1 cellular context compared by ENCODE assay signal in the genomic region with DNA sequence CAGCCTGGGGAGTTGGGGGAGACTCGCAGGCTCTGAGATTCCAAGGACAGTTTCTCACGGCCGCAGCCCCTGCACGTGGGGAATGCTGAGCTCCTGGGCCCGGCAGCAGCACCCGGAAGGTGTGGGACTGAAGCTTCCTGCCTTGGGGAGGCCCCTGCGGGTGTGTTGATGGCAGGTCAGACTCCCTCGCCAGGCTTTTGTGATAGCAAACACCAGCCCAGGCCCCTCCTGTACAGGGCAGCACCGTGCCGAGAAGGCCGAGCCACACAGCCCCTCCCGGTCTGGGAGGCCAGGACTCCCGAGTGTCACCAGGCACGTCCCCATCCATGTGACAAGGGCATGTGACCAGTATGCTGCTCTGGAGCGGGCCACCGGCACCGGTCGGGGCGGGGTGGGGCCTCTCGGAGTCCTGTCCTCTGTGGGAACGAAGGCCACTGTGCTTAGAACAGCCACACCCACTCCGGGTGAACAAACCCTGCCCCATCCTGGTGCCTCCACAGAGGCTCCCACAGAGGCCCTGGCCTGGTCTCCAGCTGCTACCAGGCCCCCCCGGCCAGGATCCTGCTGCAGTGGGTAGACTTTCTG.
TF ChIP-seq lines count a peak whose summit lies in the region.

No MANE protein-coding gene starts in this region.

TF ChIP-seq in HepG2, 621 proteins besides CTCF, POLR2A, EP300 and RAD21 (continued from another document and continues in another):
- TF ChIP-seq, protein P1, sequence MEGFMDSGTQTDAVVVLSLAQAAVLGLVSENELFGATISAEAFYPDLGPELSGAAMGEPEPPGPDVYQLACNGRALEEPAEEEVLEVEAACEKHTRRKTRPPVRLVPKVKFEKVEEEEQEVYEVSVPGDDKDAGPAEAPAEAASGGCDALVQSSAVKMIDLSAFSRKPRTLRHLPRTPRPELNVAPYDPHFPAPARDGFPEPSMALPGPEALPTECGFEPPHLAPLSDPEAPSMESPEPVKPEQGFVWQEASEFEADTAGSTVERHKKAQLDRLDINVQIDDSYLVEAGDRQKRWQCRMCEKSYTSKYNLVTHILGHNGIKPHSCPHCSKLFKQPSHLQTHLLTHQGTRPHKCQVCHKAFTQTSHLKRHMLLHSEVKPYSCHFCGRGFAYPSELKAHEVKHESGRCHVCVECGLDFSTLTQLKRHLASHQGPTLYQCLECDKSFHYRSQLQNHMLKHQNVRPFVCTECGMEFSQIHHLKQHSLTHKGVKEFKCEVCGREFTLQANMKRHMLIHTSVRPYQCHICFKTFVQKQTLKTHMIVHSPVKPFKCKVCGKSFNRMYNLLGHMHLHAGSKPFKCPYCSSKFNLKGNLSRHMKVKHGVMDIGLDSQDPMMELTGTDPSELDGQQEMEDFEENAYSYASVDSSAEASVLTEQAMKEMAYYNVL (CRISPR knock-in tag; IDR thresholded peaks at IDR 0.05; ENCODE audit: borderline replicate concordance): no peak
- no peak for TF ChIP-seq SIN3A (IDR thresholded peaks at IDR 0.05; ENCODE audit: borderline replicate concordance, low read depth, low read length)
- no peak for TF ChIP-seq DR1 (CRISPR knock-in tag; IDR thresholded peaks at IDR 0.05)
- TF ChIP-seq ZNF20 (CRISPR knock-in tag; IDR thresholded peaks at IDR 0.05): peak; percentile 99
- TF ChIP-seq ZFP36 (IDR thresholded peaks at IDR 0.05; ENCODE audit: borderline replicate concordance, low read depth, low read length, partially characterized antibody): no peak
- TF ChIP-seq HIVEP1 (CRISPR knock-in tag; IDR thresholded peaks at IDR 0.05): no peak; the same call in 1 of the 2 replicates
- no peak; the same call in 1 of the 2 replicates for TF ChIP-seq ZNF558 (CRISPR knock-in tag; IDR thresholded peaks at IDR 0.05; ENCODE audit: borderline replicate concordance)
- TF ChIP-seq MIER3 (CRISPR knock-in tag; IDR thresholded peaks at IDR 0.05; ENCODE audit: borderline replicate concordance): no peak
- no peak for TF ChIP-seq NFE2L1 (CRISPR knock-in tag; IDR thresholded peaks at IDR 0.05; ENCODE audit: borderline replicate concordance)
- TF ChIP-seq, protein P2, sequence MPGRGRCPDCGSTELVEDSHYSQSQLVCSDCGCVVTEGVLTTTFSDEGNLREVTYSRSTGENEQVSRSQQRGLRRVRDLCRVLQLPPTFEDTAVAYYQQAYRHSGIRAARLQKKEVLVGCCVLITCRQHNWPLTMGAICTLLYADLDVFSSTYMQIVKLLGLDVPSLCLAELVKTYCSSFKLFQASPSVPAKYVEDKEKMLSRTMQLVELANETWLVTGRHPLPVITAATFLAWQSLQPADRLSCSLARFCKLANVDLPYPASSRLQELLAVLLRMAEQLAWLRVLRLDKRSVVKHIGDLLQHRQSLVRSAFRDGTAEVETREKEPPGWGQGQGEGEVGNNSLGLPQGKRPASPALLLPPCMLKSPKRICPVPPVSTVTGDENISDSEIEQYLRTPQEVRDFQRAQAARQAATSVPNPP (CRISPR knock-in tag; IDR thresholded peaks at IDR 0.05): no peak
- no peak; the same call in 1 of the 2 replicates for TF ChIP-seq PPARG (CRISPR knock-in tag; conservative IDR thresholded peaks at IDR 0.05)
- TF ChIP-seq PRPF4 (IDR thresholded peaks at IDR 0.05; ENCODE audit: low read depth, low read length, poor library complexity, severe bottlenecking): no peak
- no peak for TF ChIP-seq ZNF879 (CRISPR knock-in tag; IDR thresholded peaks at IDR 0.05)
- TF ChIP-seq ZNF567 (CRISPR knock-in tag; IDR thresholded peaks at IDR 0.05; ENCODE audit: borderline replicate concordance): peak; percentile 77; the same call in 1 of the 2 replicates
- TF ChIP-seq ZNF780A (CRISPR knock-in tag; IDR thresholded peaks at IDR 0.05): no peak
- peak; percentile 83; the same call in 1 of the 2 replicates for TF ChIP-seq ZNF556 (CRISPR knock-in tag; IDR thresholded peaks at IDR 0.05; ENCODE audit: borderline replicate concordance)
- TF ChIP-seq, protein P3, sequence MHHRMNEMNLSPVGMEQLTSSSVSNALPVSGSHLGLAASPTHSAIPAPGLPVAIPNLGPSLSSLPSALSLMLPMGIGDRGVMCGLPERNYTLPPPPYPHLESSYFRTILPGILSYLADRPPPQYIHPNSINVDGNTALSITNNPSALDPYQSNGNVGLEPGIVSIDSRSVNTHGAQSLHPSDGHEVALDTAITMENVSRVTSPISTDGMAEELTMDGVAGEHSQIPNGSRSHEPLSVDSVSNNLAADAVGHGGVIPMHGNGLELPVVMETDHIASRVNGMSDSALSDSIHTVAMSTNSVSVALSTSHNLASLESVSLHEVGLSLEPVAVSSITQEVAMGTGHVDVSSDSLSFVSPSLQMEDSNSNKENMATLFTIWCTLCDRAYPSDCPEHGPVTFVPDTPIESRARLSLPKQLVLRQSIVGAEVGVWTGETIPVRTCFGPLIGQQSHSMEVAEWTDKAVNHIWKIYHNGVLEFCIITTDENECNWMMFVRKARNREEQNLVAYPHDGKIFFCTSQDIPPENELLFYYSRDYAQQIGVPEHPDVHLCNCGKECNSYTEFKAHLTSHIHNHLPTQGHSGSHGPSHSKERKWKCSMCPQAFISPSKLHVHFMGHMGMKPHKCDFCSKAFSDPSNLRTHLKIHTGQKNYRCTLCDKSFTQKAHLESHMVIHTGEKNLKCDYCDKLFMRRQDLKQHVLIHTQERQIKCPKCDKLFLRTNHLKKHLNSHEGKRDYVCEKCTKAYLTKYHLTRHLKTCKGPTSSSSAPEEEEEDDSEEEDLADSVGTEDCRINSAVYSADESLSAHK (CRISPR knock-in tag; IDR thresholded peaks at IDR 0.05; ENCODE audit: borderline replicate concordance): no peak
- no peak for TF ChIP-seq HNF4A (CRISPR knock-in tag; IDR thresholded peaks at IDR 0.05)
- no peak for TF ChIP-seq ZNF431 (CRISPR knock-in tag; IDR thresholded peaks at IDR 0.05; ENCODE audit: borderline replicate concordance, low read depth)
- TF ChIP-seq, protein P4, sequence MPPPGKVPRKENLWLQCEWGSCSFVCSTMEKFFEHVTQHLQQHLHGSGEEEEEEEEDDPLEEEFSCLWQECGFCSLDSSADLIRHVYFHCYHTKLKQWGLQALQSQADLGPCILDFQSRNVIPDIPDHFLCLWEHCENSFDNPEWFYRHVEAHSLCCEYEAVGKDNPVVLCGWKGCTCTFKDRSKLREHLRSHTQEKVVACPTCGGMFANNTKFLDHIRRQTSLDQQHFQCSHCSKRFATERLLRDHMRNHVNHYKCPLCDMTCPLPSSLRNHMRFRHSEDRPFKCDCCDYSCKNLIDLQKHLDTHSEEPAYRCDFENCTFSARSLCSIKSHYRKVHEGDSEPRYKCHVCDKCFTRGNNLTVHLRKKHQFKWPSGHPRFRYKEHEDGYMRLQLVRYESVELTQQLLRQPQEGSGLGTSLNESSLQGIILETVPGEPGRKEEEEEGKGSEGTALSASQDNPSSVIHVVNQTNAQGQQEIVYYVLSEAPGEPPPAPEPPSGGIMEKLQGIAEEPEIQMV (CRISPR knock-in tag; IDR thresholded peaks at IDR 0.05; ENCODE audit: low read depth): 0 out of 2 replicates have a peak, but pooled peaks have one; percentile 49
- TF ChIP-seq, protein P5, sequence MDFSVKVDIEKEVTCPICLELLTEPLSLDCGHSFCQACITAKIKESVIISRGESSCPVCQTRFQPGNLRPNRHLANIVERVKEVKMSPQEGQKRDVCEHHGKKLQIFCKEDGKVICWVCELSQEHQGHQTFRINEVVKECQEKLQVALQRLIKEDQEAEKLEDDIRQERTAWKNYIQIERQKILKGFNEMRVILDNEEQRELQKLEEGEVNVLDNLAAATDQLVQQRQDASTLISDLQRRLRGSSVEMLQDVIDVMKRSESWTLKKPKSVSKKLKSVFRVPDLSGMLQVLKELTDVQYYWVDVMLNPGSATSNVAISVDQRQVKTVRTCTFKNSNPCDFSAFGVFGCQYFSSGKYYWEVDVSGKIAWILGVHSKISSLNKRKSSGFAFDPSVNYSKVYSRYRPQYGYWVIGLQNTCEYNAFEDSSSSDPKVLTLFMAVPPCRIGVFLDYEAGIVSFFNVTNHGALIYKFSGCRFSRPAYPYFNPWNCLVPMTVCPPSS (IDR thresholded peaks at IDR 0.05): no peak
- no peak for TF ChIP-seq CENPX (CRISPR knock-in tag; IDR thresholded peaks at IDR 0.05)
- peak; percentile 79 for TF ChIP-seq ZNF331 (CRISPR knock-in tag; IDR thresholded peaks at IDR 0.05)
- peak; percentile 85; the same call in 1 of the 2 replicates for TF ChIP-seq ZNF451 (CRISPR knock-in tag; IDR thresholded peaks at IDR 0.05)
- TF ChIP-seq MEF2D (CRISPR knock-in tag; IDR thresholded peaks at IDR 0.05): peak; percentile 93
- TF ChIP-seq PHF5A (CRISPR knock-in tag; IDR thresholded peaks at IDR 0.05; ENCODE audit: low read depth, unreplicated experiment): no peak
- no peak for TF ChIP-seq ZNF703 (CRISPR knock-in tag; IDR thresholded peaks at IDR 0.05; ENCODE audit: borderline replicate concordance)
- TF ChIP-seq KDM6A (CRISPR knock-in tag; IDR thresholded peaks at IDR 0.05; ENCODE audit: low read depth): peak; percentile 52
- TF ChIP-seq ZSCAN31 (CRISPR knock-in tag; IDR thresholded peaks at IDR 0.05; ENCODE audit: low read depth): no peak
- TF ChIP-seq STAT5B (CRISPR knock-in tag; IDR thresholded peaks at IDR 0.05): no peak
- no peak for TF ChIP-seq ZNF75D (CRISPR knock-in tag; IDR thresholded peaks at IDR 0.05; ENCODE audit: borderline replicate concordance)
- TF ChIP-seq NFE2L2 (IDR thresholded peaks at IDR 0.05; ENCODE audit: low read length): no peak
- no peak for TF ChIP-seq ZNF577 (CRISPR knock-in tag; IDR thresholded peaks at IDR 0.05; ENCODE audit: borderline replicate concordance, low read depth)
- TF ChIP-seq FOSL2 (CRISPR knock-in tag; IDR thresholded peaks at IDR 0.05): peak; percentile 45; the same call in 1 of the 2 replicates
- TF ChIP-seq ZSCAN20 (CRISPR knock-in tag; IDR thresholded peaks at IDR 0.05; ENCODE audit: borderline replicate concordance): no peak
- no peak for TF ChIP-seq ZNF224 (CRISPR knock-in tag; IDR thresholded peaks at IDR 0.05)
- TF ChIP-seq U2AF2 (IDR thresholded peaks at IDR 0.05; ENCODE audit: low read depth, low read length): no peak
- peak; percentile 38; the same call in 1 of the 2 replicates for TF ChIP-seq TAF1 (CRISPR knock-in tag; IDR thresholded peaks at IDR 0.05)
- TF ChIP-seq ZNF552 (CRISPR knock-in tag; IDR thresholded peaks at IDR 0.05; ENCODE audit: borderline replicate concordance): peak; percentile 84; the same call in 1 of the 2 replicates
- peak; percentile 70; the same call in 1 of the 2 replicates for TF ChIP-seq ZNF616 (CRISPR knock-in tag; IDR thresholded peaks at IDR 0.05; ENCODE audit: low read depth)
- TF ChIP-seq GATAD1 (CRISPR knock-in tag; IDR thresholded peaks at IDR 0.05): peak; percentile 63; the same call in 1 of the 2 replicates
- TF ChIP-seq ZKSCAN8 (CRISPR knock-in tag; IDR thresholded peaks at IDR 0.05; ENCODE audit: borderline replicate concordance): no peak
- TF ChIP-seq ZNF101 (CRISPR knock-in tag; IDR thresholded peaks at IDR 0.05; ENCODE audit: borderline replicate concordance, low read depth): no peak
- TF ChIP-seq YY1 (IDR thresholded peaks at IDR 0.05; ENCODE audit: insufficient read depth, insufficient replicate concordance, low read depth, low read length): peak; percentile 43
- peak; percentile 86; the same call in 1 of the 2 replicates for TF ChIP-seq RAD51 (IDR thresholded peaks at IDR 0.05; ENCODE audit: borderline replicate concordance)
- no peak for TF ChIP-seq ZNF484 (CRISPR knock-in tag; IDR thresholded peaks at IDR 0.05; ENCODE audit: borderline replicate concordance, low read depth)
- peak; percentile 85 for TF ChIP-seq ZNF607 (CRISPR knock-in tag; IDR thresholded peaks at IDR 0.05; ENCODE audit: borderline replicate concordance)
- no peak for TF ChIP-seq PTBP1 (IDR thresholded peaks at IDR 0.05; ENCODE audit: low read depth, low read length, poor library complexity, severe bottlenecking)
- TF ChIP-seq RCOR2 (CRISPR knock-in tag; IDR thresholded peaks at IDR 0.05): peak; percentile 61; the same call in 1 of the 2 replicates
- TF ChIP-seq ZNF546 (CRISPR knock-in tag; conservative IDR thresholded peaks at IDR 0.05): peak; percentile 69; the same call in 1 of the 2 replicates
- TF ChIP-seq, protein P6, sequence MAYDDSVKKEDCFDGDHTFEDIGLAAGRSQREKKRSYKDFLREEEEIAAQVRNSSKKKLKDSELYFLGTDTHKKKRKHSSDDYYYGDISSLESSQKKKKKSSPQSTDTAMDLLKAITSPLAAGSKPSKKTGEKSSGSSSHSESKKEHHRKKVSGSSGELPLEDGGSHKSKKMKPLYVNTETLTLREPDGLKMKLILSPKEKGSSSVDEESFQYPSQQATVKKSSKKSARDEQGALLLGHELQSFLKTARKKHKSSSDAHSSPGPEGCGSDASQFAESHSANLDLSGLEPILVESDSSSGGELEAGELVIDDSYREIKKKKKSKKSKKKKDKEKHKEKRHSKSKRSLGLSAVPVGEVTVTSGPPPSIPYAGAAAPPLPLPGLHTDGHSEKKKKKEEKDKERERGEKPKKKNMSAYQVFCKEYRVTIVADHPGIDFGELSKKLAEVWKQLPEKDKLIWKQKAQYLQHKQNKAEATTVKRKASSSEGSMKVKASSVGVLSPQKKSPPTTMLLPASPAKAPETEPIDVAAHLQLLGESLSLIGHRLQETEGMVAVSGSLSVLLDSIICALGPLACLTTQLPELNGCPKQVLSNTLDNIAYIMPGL (CRISPR knock-in tag; IDR thresholded peaks at IDR 0.05; ENCODE audit: borderline replicate concordance in 1 of 2, low read depth in 1 of 2): peak; percentile 36 to 60; a peak in 2 of 4 replicates
- TF ChIP-seq RBFOX2 (IDR thresholded peaks at IDR 0.05; ENCODE audit: low read depth, low read length): peak; percentile 63
- TF ChIP-seq CENPT (CRISPR knock-in tag; IDR thresholded peaks at IDR 0.05; ENCODE audit: low read depth): no peak
- no peak for TF ChIP-seq HOXA5 (CRISPR knock-in tag; IDR thresholded peaks at IDR 0.05)
- no peak for TF ChIP-seq TEAD2 (CRISPR knock-in tag; IDR thresholded peaks at IDR 0.05)
- peak; percentile 86 for TF ChIP-seq ZNF292 (CRISPR knock-in tag; IDR thresholded peaks at IDR 0.05; ENCODE audit: borderline replicate concordance, low read depth)
- TF ChIP-seq, protein P7, sequence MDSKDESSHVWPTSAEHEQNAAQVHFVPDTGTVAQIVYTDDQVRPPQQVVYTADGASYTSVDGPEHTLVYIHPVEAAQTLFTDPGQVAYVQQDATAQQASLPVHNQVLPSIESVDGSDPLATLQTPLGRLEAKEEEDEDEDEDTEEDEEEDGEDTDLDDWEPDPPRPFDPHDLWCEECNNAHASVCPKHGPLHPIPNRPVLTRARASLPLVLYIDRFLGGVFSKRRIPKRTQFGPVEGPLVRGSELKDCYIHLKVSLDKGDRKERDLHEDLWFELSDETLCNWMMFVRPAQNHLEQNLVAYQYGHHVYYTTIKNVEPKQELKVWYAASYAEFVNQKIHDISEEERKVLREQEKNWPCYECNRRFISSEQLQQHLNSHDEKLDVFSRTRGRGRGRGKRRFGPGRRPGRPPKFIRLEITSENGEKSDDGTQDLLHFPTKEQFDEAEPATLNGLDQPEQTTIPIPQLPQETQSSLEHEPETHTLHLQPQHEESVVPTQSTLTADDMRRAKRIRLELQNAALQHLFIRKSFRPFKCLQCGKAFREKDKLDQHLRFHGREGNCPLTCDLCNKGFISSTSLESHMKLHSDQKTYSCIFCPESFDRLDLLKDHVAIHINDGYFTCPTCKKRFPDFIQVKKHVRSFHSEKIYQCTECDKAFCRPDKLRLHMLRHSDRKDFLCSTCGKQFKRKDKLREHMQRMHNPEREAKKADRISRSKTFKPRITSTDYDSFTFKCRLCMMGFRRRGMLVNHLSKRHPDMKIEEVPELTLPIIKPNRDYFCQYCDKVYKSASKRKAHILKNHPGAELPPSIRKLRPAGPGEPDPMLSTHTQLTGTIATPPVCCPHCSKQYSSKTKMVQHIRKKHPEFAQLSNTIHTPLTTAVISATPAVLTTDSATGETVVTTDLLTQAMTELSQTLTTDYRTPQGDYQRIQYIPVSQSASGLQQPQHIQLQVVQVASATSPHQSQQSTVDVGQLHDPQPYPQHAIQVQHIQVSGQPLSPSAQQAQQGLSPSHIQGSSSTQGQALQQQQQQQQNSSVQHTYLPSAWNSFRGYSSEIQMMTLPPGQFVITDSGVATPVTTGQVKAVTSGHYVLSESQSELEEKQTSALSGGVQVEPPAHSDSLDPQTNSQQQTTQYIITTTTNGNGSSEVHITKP (CRISPR knock-in tag; IDR thresholded peaks at IDR 0.05; ENCODE audit: low read depth): peak; percentile 88
